17 cellular contexts compared by ENCODE assay signal in genomic region chr17:19014628-19015215, GRCh38. TPM values are rescaled to one million over a fixed set of nuclear protein-coding genes. Genes with fewer than 3 reads are reported as not detected.
A peak's percentile ranks its signal among the peaks of the same experiment; 100 is the strongest.
DNase-seq lines count a peak whose midpoint lies in the region; ATAC-seq and TF ChIP-seq lines count a peak whose summit lies in the region.
"Had no signal": no experiment of that assay in that cellular context is flagged by ENCODE, and none has a peak within 500 bp of the region (broad histone marks: within the 10 kb centered on the region; RNA-seq: fewer than 3 reads in every experiment).

No MANE protein-coding gene starts in this region.

- no peak overlapping the region for H3K27ac ChIP-seq in Karpas-422 (ENCODE audit: low read length)
- H3K27ac ChIP-seq in lower lobe of right lung, result no peak overlapping the region
- H3K27ac ChIP-seq: GM23248 had no signal

- H3K27ac Mint-ChIP-seq in activated naive CD4-positive, alpha-beta T cell treated with anti-CD3 and anti-CD28 coated beads, Interleukin-2, amount 10 ng/mL, durations not matched to agents 7 days and 5 days, result no peak overlapping the region
- no peak overlapping the region for H3K27ac Mint-ChIP-seq in natural killer cell treated with Interleukin-12 subunit alpha and Interleukin-12 subunit beta and Interleukin-15 and Interleukin-18, amount 100 ng/mL, for 72 hours
- H3K27ac Mint-ChIP-seq: CD8-positive, alpha-beta memory T cell; HFFc6 had no signal

- no peaks in the 10 kb centered on the region for H3K9me2 ChIP-seq in Karpas-422 (replicated peaks; ENCODE audit: insufficient read depth, low read length)

- no peak overlapping the region for H3K4me2 ChIP-seq in Karpas-422 (ENCODE audit: low read depth, low read length, poor library complexity, severe bottlenecking)

- TF ChIP-seq CTCF in epithelial cell of esophagus (IDR thresholded peaks at IDR 0.05; ENCODE audit: insufficient read depth, low read depth, low read length, missing control alignments), result no peak
- no peak for TF ChIP-seq CTCF in lower lobe of right lung (IDR thresholded peaks at IDR 0.05)

- peaks cover 6% of the 10 kb centered on the region for H3K36me3 Mint-ChIP-seq in activated naive CD4-positive, alpha-beta T cell treated with anti-CD3 and anti-CD28 coated beads, Interleukin-2, amount 10 ng/mL, durations not matched to agents 7 days and 5 days
- H3K36me3 Mint-ChIP-seq in natural killer cell treated with Interleukin-12 subunit alpha and Interleukin-12 subunit beta and Interleukin-15 and Interleukin-18, amount 100 ng/mL, for 72 hours, result no peaks in the 10 kb centered on the region

- H3K9me3 ChIP-seq in Karpas-422 (ENCODE audit: low read length) (no peaks in the 10 kb centered on the region), lower lobe of right lung (no peaks in the 10 kb centered on the region)

- H3K9ac ChIP-seq in Karpas-422 (ENCODE audit: low read length), result no peak overlapping the region
- H3K9ac ChIP-seq: GM23248 had no signal

- no peak overlapping the region for H3K4me3 Mint-ChIP-seq in activated naive CD4-positive, alpha-beta T cell treated with anti-CD3 and anti-CD28 coated beads, Interleukin-2, amount 10 ng/mL, durations not matched to agents 7 days and 5 days
- no peak overlapping the region for H3K4me3 Mint-ChIP-seq in natural killer cell treated with Interleukin-12 subunit alpha and Interleukin-12 subunit beta and Interleukin-15 and Interleukin-18, amount 100 ng/mL, for 72 hours
- H3K4me3 Mint-ChIP-seq: CD8-positive, alpha-beta memory T cell; HFFc6 had no signal

- intact Hi-C loops in lower lobe of right lung (cut with DNase I), result no loop called here

- H3K27me3 ChIP-seq in Karpas-422 (ENCODE audit: low read length) (no peaks in the 10 kb centered on the region), lower lobe of right lung (ENCODE audit: low read depth) (no peaks in the 10 kb centered on the region)

- no peaks in the 10 kb centered on the region for H4K20me1 ChIP-seq in Karpas-422 (ENCODE audit: insufficient read depth, low read depth, low read length)

- H3K9me3 Mint-ChIP-seq in activated naive CD4-positive, alpha-beta T cell treated with anti-CD3 and anti-CD28 coated beads, Interleukin-2, amount 10 ng/mL, durations not matched to agents 7 days and 5 days, result no peaks in the 10 kb centered on the region
- H3K9me3 Mint-ChIP-seq in natural killer cell treated with Interleukin-12 subunit alpha and Interleukin-12 subunit beta and Interleukin-15 and Interleukin-18, amount 100 ng/mL, for 72 hours, result no peaks in the 10 kb centered on the region
- H3K9me3 Mint-ChIP-seq: CD8-positive, alpha-beta memory T cell; HFFc6 had no signal

- ATAC-seq in lower lobe of right lung, result no peak
- ATAC-seq in natural killer cell treated with Interleukin-12 subunit alpha and Interleukin-12 subunit beta and Interleukin-15 and Interleukin-18, amount 100 ng/mL, for 72 hours, result no peak

- peak; percentile 21 for DNase-seq in CD1c-positive myeloid dendritic cell (ENCODE audit: extremely low spot score)
- DNase-seq in Karpas-422, result peak; percentile 50
- DNase-seq in epithelial cell of esophagus (ENCODE audit: low read depth), result peak; percentile 92
- DNase-seq in lower lobe of right lung, result peak; percentile 38
- no peak for DNase-seq in KG1 (lab: John Stamatoyannopoulos, UW)
- no peak for DNase-seq in T-helper 1 cell
- DNase-seq in activated naive CD4-positive, alpha-beta T cell treated with anti-CD3 and anti-CD28 coated beads, Interleukin-2, amount 10 ng/mL, durations not matched to agents 7 days and 5 days, result no peak
- DNase-seq in natural killer cell treated with Interleukin-12 subunit alpha and Interleukin-12 subunit beta and Interleukin-15 and Interleukin-18, amount 100 ng/mL, for 72 hours (ENCODE audit: low spot score), result no peak
- DNase-seq: CD8-positive, alpha-beta memory T cell; DND-41; GDM1; GM23248; HFFc6; NCI-H1436 treated with DMSO at 0.1 percent for 48 hours; NCI-H2227 treated with DMSO at 0.1 percent for 48 hours; NCI-H526 had no signal

- no peaks in the 10 kb centered on the region for H3K4me1 Mint-ChIP-seq in activated naive CD4-positive, alpha-beta T cell treated with anti-CD3 and anti-CD28 coated beads, Interleukin-2, amount 10 ng/mL, durations not matched to agents 7 days and 5 days
- peaks cover 0 to 6% of the 10 kb centered on the region in 2 donors for H3K4me1 Mint-ChIP-seq in natural killer cell treated with Interleukin-12 subunit alpha and Interleukin-12 subunit beta and Interleukin-15 and Interleukin-18, amount 100 ng/mL, for 72 hours (ENCODE audit: low read depth in 2 of 2)

- H3K79me2 ChIP-seq in Karpas-422 (ENCODE audit: low read length), result no peaks in the 10 kb centered on the region

- peaks cover 52% of the 10 kb centered on the region for H3K27me3 Mint-ChIP-seq in activated naive CD4-positive, alpha-beta T cell treated with anti-CD3 and anti-CD28 coated beads, Interleukin-2, amount 10 ng/mL, durations not matched to agents 7 days and 5 days
- peaks cover 0 to 12% of the 10 kb centered on the region in 2 donors for H3K27me3 Mint-ChIP-seq in natural killer cell treated with Interleukin-12 subunit alpha and Interleukin-12 subunit beta and Interleukin-15 and Interleukin-18, amount 100 ng/mL, for 72 hours

- CTCF ChIA-PET in activated naive CD4-positive, alpha-beta T cell treated with anti-CD3 and anti-CD28 coated beads, Interleukin-2, amount 10 ng/mL, durations not matched to agents 7 days and 5 days (lab: Charles Lee), result no interaction called here

- H3K4me3 ChIP-seq in Karpas-422 (ENCODE audit: low read length) (no peak overlapping the region), epithelial cell of esophagus (ENCODE audit: low read length) (no peak overlapping the region), lower lobe of right lung (no peak overlapping the region)
- H3K4me3 ChIP-seq: GM23248 had no signal

- H3K4me1 ChIP-seq in Karpas-422 (ENCODE audit: low read length) (no peaks in the 10 kb centered on the region; the same call in 1 of the 2 replicates), lower lobe of right lung (no peaks in the 10 kb centered on the region)

- no peaks in the 10 kb centered on the region for H3K36me3 ChIP-seq in Karpas-422 (ENCODE audit: insufficient read depth, low read length)
- no peaks in the 10 kb centered on the region for H3K36me3 ChIP-seq in lower lobe of right lung

- no peak overlapping the region for H2AFZ ChIP-seq in Karpas-422 (ENCODE audit: low read length)
- H2AFZ ChIP-seq: GM23248 had no signal

RNA-seq across cellular contexts. Expression of gene FAM83G, which starts 10.2 kb away (rescaled TPM):
- 9.2 and 22.9 TPM in 2 replicates for total RNA-seq in Karpas-422 (2014; rRNA removed; shearing (Covaris generic); ENCODE audit: low replicate concordance)
- total RNA-seq in lower lobe of right lung, result 5.8 TPM
- total RNA-seq in natural killer cell treated with Interleukin-12 subunit alpha and Interleukin-12 subunit beta and Interleukin-15 and Interleukin-18, amount 100 ng/mL, for 72 hours, result 1 to 10 TPM; 1.4 to 2.6 TPM

RNA-seq across cellular contexts. Expression of gene GRAP, which starts 32.0 kb away (rescaled TPM):
- total RNA-seq in Karpas-422 (2014; rRNA removed; shearing (Covaris generic); ENCODE audit: low replicate concordance), result 17.6 and 29.9 TPM in 2 replicates
- total RNA-seq in lower lobe of right lung, result 8.5 TPM
- 10 to 100 TPM in 1 of 2 donors, 1 to 10 TPM in 1; 8.2 to 15.9 TPM for total RNA-seq in natural killer cell treated with Interleukin-12 subunit alpha and Interleukin-12 subunit beta and Interleukin-15 and Interleukin-18, amount 100 ng/mL, for 72 hours
- total RNA-seq: GM23248, RPMI7951 had no signal

Comparison
In these comparisons a context has a peak if more than half of its experiments do, and no peak if none do; other contexts are left out.
1. DNase-seq: peak in CD1c-positive myeloid dendritic cell (single experiment), Karpas-422 (single experiment), epithelial cell of esophagus (single experiment) and lower lobe of right lung (single experiment); none in KG1 (single experiment), T-helper 1 cell (0 of 5), activated naive CD4-positive, alpha-beta T cell treated with anti-CD3 and anti-CD28 coated beads, Interleukin-2, amount 10 ng/mL, durations not matched to agents 7 days and 5 days (single experiment) and natural killer cell treated with Interleukin-12 subunit alpha and Interleukin-12 subunit beta and Interleukin-15 and Interleukin-18, amount 100 ng/mL, for 72 hours (single experiment).